7 cellular contexts compared by ENCODE assay signal in genomic region chr2:132353380-132353779, GRCh38.
DNase-seq lines count a peak whose midpoint lies in the region; FAIRE-seq and TF ChIP-seq lines count a peak whose summit lies in the region.
"Not testable (repeated sequence)": the region's sequence is repeated elsewhere in the genome, so short reads cannot be mapped to it uniquely, and the experiment has no call there.

No MANE protein-coding gene starts in this region.

- H3K36me3 Mint-ChIP-seq in nephron progenitor cell (ENCODE audit: low read depth) = not testable (repeated sequence)

- H3K9me3 Mint-ChIP-seq in nephron progenitor cell = not testable (repeated sequence)

- not testable (repeated sequence) for H3K36me3 ChIP-seq in mammary epithelial cell (ENCODE audit: insufficient read depth, low read length); skeletal muscle satellite cell (ENCODE audit: insufficient read depth, low read length)

- DNase-seq in GM03348 (ENCODE audit: low spot score) = peak; percentile 24
- peak; percentile 35 for DNase-seq in RCC 7860 (ENCODE audit: low spot score)
- peak; percentile 44 for DNase-seq in mammary epithelial cell
- DNase-seq in fibroblast of villous mesenchyme (ENCODE audit: low read depth) = peak; percentile 18
- DNase-seq in iPS-NIHi7 (ENCODE audit: extremely low spot score) = peak; percentile 23
- peak; percentile 72 for DNase-seq in nephron progenitor cell

- not testable (repeated sequence) for H4K20me1 ChIP-seq in mammary epithelial cell (ENCODE audit: insufficient read depth, low read length)

- not testable (repeated sequence) for H3K9ac ChIP-seq in mammary epithelial cell (ENCODE audit: insufficient read depth, low read length); skeletal muscle satellite cell (ENCODE audit: low read depth, low read length)

- H3K27ac Mint-ChIP-seq in nephron progenitor cell = not testable (repeated sequence)

- peak overlapping the region; percentile 29 to 54 (median 44) for H3K4me3 ChIP-seq in mammary epithelial cell (replicated peaks in 1 of 3; ENCODE audit: insufficient read depth in 1 of 3, low read depth in 2 of 3, low read length in 3 of 3)
- H3K4me3 ChIP-seq in fibroblast of villous mesenchyme (ENCODE audit: low read depth, low read length) = peak overlapping the region; percentile 50
- peak overlapping the region; percentile 65 for H3K4me3 ChIP-seq in skeletal muscle satellite cell (ENCODE audit: low read length)

- not testable (repeated sequence) for H3K4me1 ChIP-seq in mammary epithelial cell (ENCODE audit: insufficient read depth, low read length); skeletal muscle satellite cell (ENCODE audit: control insufficient read depth, insufficient read depth, low read length)

- peak overlapping the region; percentile 88 for H2AFZ ChIP-seq in mammary epithelial cell (ENCODE audit: low read depth, low read length)

- dilution Hi-C loops in mammary epithelial cell (cut with HindIII; ENCODE audit: low sequenced_read_pairs) = not testable (repeated sequence)

- H3K27me3 ChIP-seq in mammary epithelial cell (ENCODE audit: insufficient read depth, low read length); skeletal muscle satellite cell (ENCODE audit: control insufficient read depth, insufficient read depth, low read length): not testable (repeated sequence)

- H3K4me2 ChIP-seq in mammary epithelial cell (ENCODE audit: insufficient read depth, low read depth, low read length) (peak overlapping the region; percentile 85), skeletal muscle satellite cell (ENCODE audit: low read length) (peak overlapping the region; percentile 84)

- FAIRE-seq in RCC 7860 (lab: Jason Lieb, UNC) = not testable (repeated sequence)

- CTCF ChIA-PET in mammary epithelial cell (lab: Charles Lee; ENCODE audit: low non-redundant PET) = interaction anchor here (0.6 to 1.1 kb wide), 2 partner anchors 85 to 95 kb away, joined by 5 to 6 read pairs; no protein-coding TSS in a partner anchor

- peak overlapping the region; percentile 74 for H3K4me3 Mint-ChIP-seq in nephron progenitor cell

- peaks cover 45% of the 10 kb centered on the region for H3K27me3 Mint-ChIP-seq in nephron progenitor cell (ENCODE audit: low read depth, poor library complexity)

- not testable (repeated sequence) for H3K79me2 ChIP-seq in mammary epithelial cell (ENCODE audit: insufficient read depth, low read length)

- intact Hi-C loops in mammary epithelial cell (cut with micrococcal nuclease) = not testable (repeated sequence)

- not testable (repeated sequence) for H3K9me3 ChIP-seq in mammary epithelial cell (replicated peaks; ENCODE audit: insufficient read depth, low read length); skeletal muscle satellite cell (replicated peaks; ENCODE audit: low read length)

- not testable (repeated sequence) for BruUV-seq in mammary epithelial cell (replicated peaks; lab: Mats Ljungman, UMichigan)

- in situ Hi-C loops in mammary epithelial cell (cut with MboI; ENCODE audit: low sequenced_read_pairs in 2 of 2) = not testable (repeated sequence)

- H3K4me1 Mint-ChIP-seq in nephron progenitor cell = not testable (repeated sequence)

- WGBS in mammary epithelial cell (ENCODE audit: low coverage, missing lambda C conversion rate) = 1% methylated on average over 13 of the region's 32 CpGs

- H3K27ac ChIP-seq in mammary epithelial cell (ENCODE audit: insufficient read depth, low read depth, low read length) = not testable (repeated sequence)

- TF ChIP-seq CTCF in mammary epithelial cell (conservative IDR thresholded peaks at IDR 0.05 in 1 of 2, IDR thresholded peaks at IDR 0.05 in 1 of 2; ENCODE audit: extremely low read depth in 1 of 2, insufficient read depth in 1 of 2, low read depth in 1 of 2, low read length in 2 of 2); fibroblast of villous mesenchyme (IDR thresholded peaks at IDR 0.05; ENCODE audit: insufficient read depth, low read depth, low read length); nephron progenitor cell (IDR thresholded peaks at IDR 0.05): not testable (repeated sequence)

Comparison
In these comparisons a context has a peak if more than half of its experiments do, and no peak if none do; other contexts are left out.
1. DNase-seq: peak in every context shown above with its lines; median percentile 72 in nephron progenitor cell; 44 in mammary epithelial cell; 35 in RCC 7860; 24 in GM03348; 23 in iPS-NIHi7; 18 in fibroblast of villous mesenchyme.